ENCODE assay signal across 11 cellular contexts in the genomic region with DNA sequence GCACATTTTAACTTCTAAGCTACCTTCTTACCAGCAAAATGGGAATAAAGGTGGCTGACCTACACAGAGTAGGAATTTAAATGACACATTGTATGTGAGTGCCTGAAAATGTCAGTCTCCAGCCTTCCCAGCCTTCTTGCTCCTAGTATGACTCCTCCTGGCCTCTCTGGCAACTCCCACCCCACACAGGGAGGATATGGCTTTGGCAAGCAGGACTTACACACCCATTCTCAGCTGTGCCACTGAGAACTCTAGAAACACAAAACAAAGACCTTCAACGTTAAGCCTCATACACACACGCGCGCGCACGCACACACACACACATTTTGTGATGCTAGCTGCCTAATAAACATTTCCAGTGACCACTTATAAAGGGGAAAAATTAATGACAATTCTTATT.
DNase-seq lines count a peak whose midpoint lies in the region; ATAC-seq, FAIRE-seq and TF ChIP-seq lines count a peak whose summit lies in the region.
"Had no signal": no experiment of that assay in that cellular context is flagged by ENCODE, and none has a peak within 500 bp of the region (broad histone marks: within the 10 kb centered on the region; RNA-seq: fewer than 3 reads in every experiment).

No MANE protein-coding gene starts in this region.

- H3K27ac ChIP-seq in keratinocyte (ENCODE audit: control insufficient read depth, insufficient read depth, low read length) (no peak overlapping the region), thyroid gland (peak overlapping the region in 2 of 3 donors; percentile 19 to 55)

- peak; percentile 78 for FAIRE-seq in keratinocyte (lab: Jason Lieb, UNC)

- peaks cover 1 to 8% of the 10 kb centered on the region in 2 experiments for H3K36me3 ChIP-seq in keratinocyte (ENCODE audit: control insufficient read depth in 2 of 2, extremely low read depth in 1 of 2, insufficient read depth in 2 of 2, low read length in 2 of 2)
- H3K36me3 ChIP-seq in thyroid gland: no peaks in the 10 kb centered on the region

- H3K27ac Mint-ChIP-seq in activated T-cell treated with anti-CD3 and anti-CD28 coated beads, Interleukin-2, amount 50 U/mL, for 24 hours: peak overlapping the region; percentile 38
- H3K27ac Mint-ChIP-seq in activated T-cell treated with anti-CD3 and anti-CD28 coated beads, Interleukin-2, amount 50 U/mL, for 72 hours: no peak overlapping the region
- H3K27ac Mint-ChIP-seq: activated T-helper 1 cell treated with anti-CD3 and anti-CD28 coated beads, Interleukin-12 subunit alpha, Interleukin-12 subunit beta, Interleukin-2, Interleukin-4 antibody, amounts not matched to agents 30 ng/mL and 10 ng/mL and 1 ng/mL, durations not matched to agents 14 hours and 24 hours and 36 hours had no signal

- peaks cover 7% of the 10 kb centered on the region for H3K36me3 Mint-ChIP-seq in activated T-cell treated with anti-CD3 and anti-CD28 coated beads, Interleukin-2, amount 50 U/mL, for 24 hours (ENCODE audit: low read depth)
- no peaks in the 10 kb centered on the region for H3K36me3 Mint-ChIP-seq in activated T-cell treated with anti-CD3 and anti-CD28 coated beads, Interleukin-2, amount 50 U/mL, for 72 hours (ENCODE audit: insufficient read depth in 2 of 2)

- no peak overlapping the region for H2AFZ ChIP-seq in keratinocyte (ENCODE audit: control insufficient read depth, low read length)

- TF ChIP-seq CTCF in keratinocyte (optimal IDR thresholded peaks at IDR 0.05 in 1 of 3, IDR thresholded peaks at IDR 0.05 in 1 of 3, conservative IDR thresholded peaks at IDR 0.05 in 1 of 3; ENCODE audit: extremely low read depth in 1 of 3, insufficient read depth in 2 of 3, low read length in 3 of 3) (no peak), thyroid gland (IDR thresholded peaks at IDR 0.05) (no peak)

- peaks cover 9% of the 10 kb centered on the region for H3K9me1 ChIP-seq in keratinocyte (ENCODE audit: control insufficient read depth, extremely low read depth, insufficient read depth, low read length)

- H3K9me3 Mint-ChIP-seq in activated T-cell treated with anti-CD3 and anti-CD28 coated beads, Interleukin-2, amount 50 U/mL, for 24 hours: no peaks in the 10 kb centered on the region
- H3K9me3 Mint-ChIP-seq in activated T-cell treated with anti-CD3 and anti-CD28 coated beads, Interleukin-2, amount 50 U/mL, for 72 hours: no peaks in the 10 kb centered on the region
- H3K9me3 Mint-ChIP-seq: activated T-helper 1 cell treated with anti-CD3 and anti-CD28 coated beads, Interleukin-12 subunit alpha, Interleukin-12 subunit beta, Interleukin-2, Interleukin-4 antibody, amounts not matched to agents 30 ng/mL and 10 ng/mL and 1 ng/mL, durations not matched to agents 14 hours and 24 hours and 36 hours had no signal

- H3K4me1 Mint-ChIP-seq in activated T-cell treated with anti-CD3 and anti-CD28 coated beads, Interleukin-2, amount 50 U/mL, for 24 hours (ENCODE audit: low read depth): peaks cover 49% of the 10 kb centered on the region
- peaks cover 48% of the 10 kb centered on the region for H3K4me1 Mint-ChIP-seq in activated T-cell treated with anti-CD3 and anti-CD28 coated beads, Interleukin-2, amount 50 U/mL, for 72 hours (ENCODE audit: low read depth)

- no peak overlapping the region for H3K9ac ChIP-seq in keratinocyte (ENCODE audit: control insufficient read depth, extremely low read depth, insufficient read depth, low read length)

- peaks cover 80% of the 10 kb centered on the region for H3K79me2 ChIP-seq in keratinocyte (ENCODE audit: control insufficient read depth, insufficient read depth, low read length)

- H3K4me1 ChIP-seq in keratinocyte (ENCODE audit: control insufficient read depth, extremely low read depth, insufficient read depth, low read length): peaks cover 17% of the 10 kb centered on the region
- peaks cover 44 to 68% of the 10 kb centered on the region in 2 donors for H3K4me1 ChIP-seq in thyroid gland

- TF ChIP-seq POLR2A in thyroid gland (IDR thresholded peaks at IDR 0.05): no peak

- H3K4me3 ChIP-seq in keratinocyte (ENCODE audit: control insufficient read depth in 2 of 3, extremely low read depth in 1 of 3, insufficient read depth in 2 of 3, low read depth in 1 of 3, low read length in 3 of 3): no peak overlapping the region
- no peak overlapping the region for H3K4me3 ChIP-seq in thyroid gland (replicated peaks in 1 of 3)

- no peak for DNase-seq in activated T-cell treated with anti-CD3 and anti-CD28 coated beads, Interleukin-2, amount 50 U/mL, for 24 hours
- no peak for DNase-seq in activated T-cell treated with anti-CD3 and anti-CD28 coated beads, Interleukin-2, amount 50 U/mL, for 72 hours
- DNase-seq in cerebellum (ENCODE audit: low spot score) (peak; percentile 41), keratinocyte (ENCODE audit: low read depth, low spot score) (no peak), thyroid gland (no peak), medulla oblongata (ENCODE audit: extremely low spot score) (no peak), NCI-H187 treated with DMSO at 0.1 percent for 48 hours (lab: John Stamatoyannopoulos, UW) (no peak), NCI-H1092 (lab: John Stamatoyannopoulos, UW) (no peak)
- DNase-seq: left cardiac atrium, MV-4-11 had no signal

- H4K20me1 ChIP-seq in keratinocyte (ENCODE audit: control insufficient read depth, extremely low read depth, insufficient read depth, low read length): peaks cover 15% of the 10 kb centered on the region

- intact Hi-C loops in thyroid gland (cut with DNase I): no loop called here

- no peaks in the 10 kb centered on the region for H3K27me3 ChIP-seq in keratinocyte (ENCODE audit: control insufficient read depth, extremely low read depth, insufficient read depth, low read length)
- H3K27me3 ChIP-seq in thyroid gland: no peaks in the 10 kb centered on the region

- no peak overlapping the region for H3K4me2 ChIP-seq in keratinocyte (ENCODE audit: control insufficient read depth, extremely low read depth, insufficient read depth, low read depth, low read length)

- dilution Hi-C loops in keratinocyte (cut with MboI; ENCODE audit: extremely low pct_ligation_motif_present, low sequenced_read_pairs): no loop called here

- WGBS in thyroid gland, 2 donors: 77 to 83% methylated on average over 6 of the region's 6 CpGs

- ATAC-seq in activated T-cell treated with anti-CD3 and anti-CD28 coated beads, Interleukin-2, amount 50 U/mL, for 72 hours (replicated peaks in 1 of 2): no peak

- no peaks in the 10 kb centered on the region for H3K27me3 Mint-ChIP-seq in activated T-cell treated with anti-CD3 and anti-CD28 coated beads, Interleukin-2, amount 50 U/mL, for 24 hours
- no peaks in the 10 kb centered on the region for H3K27me3 Mint-ChIP-seq in activated T-cell treated with anti-CD3 and anti-CD28 coated beads, Interleukin-2, amount 50 U/mL, for 72 hours (ENCODE audit: low read depth)

- no peak overlapping the region for H3K4me3 Mint-ChIP-seq in activated T-cell treated with anti-CD3 and anti-CD28 coated beads, Interleukin-2, amount 50 U/mL, for 24 hours
- H3K4me3 Mint-ChIP-seq in activated T-cell treated with anti-CD3 and anti-CD28 coated beads, Interleukin-2, amount 50 U/mL, for 72 hours: no peak overlapping the region
- H3K4me3 Mint-ChIP-seq: activated T-helper 1 cell treated with anti-CD3 and anti-CD28 coated beads, Interleukin-12 subunit alpha, Interleukin-12 subunit beta, Interleukin-2, Interleukin-4 antibody, amounts not matched to agents 30 ng/mL and 10 ng/mL and 1 ng/mL, durations not matched to agents 14 hours and 24 hours and 36 hours had no signal

- H3K9me3 ChIP-seq in keratinocyte (ENCODE audit: control insufficient read depth, low read depth, low read length): no peaks in the 10 kb centered on the region
- no peaks in the 10 kb centered on the region for H3K9me3 ChIP-seq in thyroid gland
